In the genomic region with DNA sequence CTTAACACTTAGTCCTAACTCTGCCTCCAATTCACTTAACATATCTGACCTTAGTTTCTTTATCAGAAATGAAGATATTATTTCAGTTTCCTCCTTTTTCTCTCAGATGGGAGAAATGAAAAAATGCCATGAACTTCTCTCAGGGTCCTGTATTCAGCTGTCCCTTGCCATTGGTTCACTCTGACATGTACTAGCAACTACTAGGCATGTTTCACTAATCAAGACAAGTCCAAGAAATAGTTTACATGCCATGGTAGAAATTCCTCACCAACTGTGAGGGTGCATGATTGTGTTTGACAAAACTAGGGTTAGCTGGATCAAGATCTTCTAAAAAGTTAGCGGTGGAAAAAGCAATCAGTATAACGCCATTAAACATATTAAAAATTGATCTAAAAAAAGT, we compare ENCODE assay signal across 7 cellular contexts.
"Had no signal": no experiment of that assay in that cellular context is flagged by ENCODE, and none has a peak within 500 bp of the region (broad histone marks: within the 10 kb centered on the region; RNA-seq: fewer than 3 reads in every experiment).

No MANE protein-coding gene starts in this region.

- FAIRE-seq: HTR-8/SVneo had no signal

- H3K27ac ChIP-seq: GM23248 had no signal

- DNase-seq: GM23248, GOT3, H7, IMR-90 had no signal

- H3K4me3 ChIP-seq: GM23248, HAP-1, K562 had no signal

- H3K36me3 ChIP-seq: HAP-1 had no signal

- H3K9me3 ChIP-seq: HAP-1 had no signal

- H3K4me1 ChIP-seq: HAP-1 had no signal

- ATAC-seq: K562 had no signal

- H2AFZ ChIP-seq: GM23248 had no signal

- H3K9ac ChIP-seq: GM23248 had no signal
